ENCODE assay signal across 26 cellular contexts in the genomic region with DNA sequence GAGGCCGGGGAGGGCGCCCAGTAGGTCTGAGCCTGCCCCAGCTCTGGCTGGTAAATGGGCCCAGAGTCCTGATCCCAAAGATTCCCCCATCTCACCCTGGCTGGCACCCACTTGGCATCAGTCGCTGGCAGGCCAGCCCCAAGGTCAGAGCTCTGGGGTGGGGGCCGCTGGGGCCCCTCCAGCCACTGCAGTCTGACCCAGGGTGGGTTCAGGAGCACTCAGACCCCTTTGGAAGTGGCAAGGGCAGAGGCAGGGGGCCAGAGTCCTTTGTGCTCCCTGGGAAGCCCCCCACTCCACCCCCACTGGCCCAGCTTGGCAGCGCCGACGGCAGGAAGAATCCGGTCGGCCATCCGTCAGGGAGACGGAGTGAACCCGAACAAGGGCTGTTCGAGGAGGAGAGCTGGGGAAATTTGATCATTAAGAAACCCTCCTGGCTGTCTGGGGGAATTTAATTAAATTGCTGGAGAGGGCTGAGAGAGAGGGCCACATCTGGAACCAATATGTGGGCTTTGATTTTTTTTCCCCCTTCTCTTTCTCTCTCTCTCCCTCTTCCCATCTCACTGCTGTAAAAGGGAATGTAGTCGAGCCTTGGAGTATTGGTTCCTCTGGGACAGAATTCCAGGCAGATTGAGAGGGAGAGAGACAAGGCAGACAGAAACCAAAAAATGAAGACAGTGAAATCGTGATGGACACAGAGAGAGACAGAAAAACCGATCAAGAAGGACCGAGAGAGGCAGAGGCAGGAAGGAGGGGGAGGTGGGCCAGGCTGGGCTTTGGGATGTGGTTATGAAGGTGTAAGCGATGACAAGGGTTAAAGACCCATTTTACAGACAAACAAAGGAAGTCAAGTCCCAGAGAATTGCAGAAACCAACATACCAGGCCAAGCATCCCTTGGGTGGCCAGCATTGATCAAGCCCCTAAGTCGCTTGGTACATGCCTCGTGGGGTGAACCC. TPM values are rescaled to one million over a fixed set of nuclear protein-coding genes. Genes with fewer than 3 reads are reported as not detected.
DNase-seq lines count a peak whose midpoint lies in the region; ATAC-seq, FAIRE-seq and TF ChIP-seq lines count a peak whose summit lies in the region.
"Had no signal": no experiment of that assay in that cellular context is flagged by ENCODE, and none has a peak within 500 bp of the region (broad histone marks: within the 10 kb centered on the region; RNA-seq: fewer than 3 reads in every experiment).

No MANE protein-coding gene starts in this region.

- CTCF ChIA-PET in naive thymus-derived CD4-positive, alpha-beta T cell (lab: Charles Lee) = no interaction called here

- H3K4me1 Mint-ChIP-seq in mesothelial cell of epicardium = peaks cover 36% of the 10 kb centered on the region
- H3K4me1 Mint-ChIP-seq in naive thymus-derived CD4-positive, alpha-beta T cell = no peaks in the 10 kb centered on the region

- H3K4me3 Mint-ChIP-seq in mesothelial cell of epicardium = no peak overlapping the region
- no peak overlapping the region for H3K4me3 Mint-ChIP-seq in naive thymus-derived CD4-positive, alpha-beta T cell
- H3K4me3 Mint-ChIP-seq: activated CD4-positive, alpha-beta memory T cell treated with anti-CD3 and anti-CD28 coated beads for 36 hours; CD4-positive, alpha-beta T cell had no signal

- no peaks in the 10 kb centered on the region for H3K9me3 ChIP-seq in SK-N-MC (ENCODE audit: low read depth, low read length)
- H3K9me3 ChIP-seq in vagina = no peaks in the 10 kb centered on the region
- no peaks in the 10 kb centered on the region for H3K9me3 ChIP-seq in naive thymus-derived CD4-positive, alpha-beta T cell (ENCODE audit: control insufficient read depth in 2 of 3, low read length in 3 of 3)
- H3K9me3 ChIP-seq: HAP-1, lower lobe of right lung had no signal

- peak overlapping the region; percentile 67 for H3K9ac ChIP-seq in SK-N-MC (ENCODE audit: insufficient read length)

- H3K36me3 ChIP-seq in SK-N-MC (ENCODE audit: insufficient read depth, low read length) (no peaks in the 10 kb centered on the region), bronchial epithelial cell (ENCODE audit: control insufficient read depth, insufficient read depth, low read length) (no peaks in the 10 kb centered on the region), vagina (no peaks in the 10 kb centered on the region)
- H3K36me3 ChIP-seq in naive thymus-derived CD4-positive, alpha-beta T cell (ENCODE audit: control insufficient read depth in 2 of 3, insufficient read depth in 3 of 3, low read length in 3 of 3) = no peaks in the 10 kb centered on the region
- H3K36me3 ChIP-seq: HAP-1, lower lobe of right lung had no signal

- intact Hi-C loops in vagina (cut with DNase I) = no loop called here
- intact Hi-C loops in naive thymus-derived CD4-positive, alpha-beta T cell (cut with micrococcal nuclease) = no loop called here

- H3K4me3 ChIP-seq in SK-N-MC = peak overlapping the region; percentile 66
- no peak overlapping the region for H3K4me3 ChIP-seq in bronchial epithelial cell (ENCODE audit: low read depth, low read length)
- H3K4me3 ChIP-seq in vagina = no peak overlapping the region
- no peak overlapping the region for H3K4me3 ChIP-seq in naive thymus-derived CD4-positive, alpha-beta T cell (ENCODE audit: low read length)
- H3K4me3 ChIP-seq: HAP-1, lower lobe of right lung, smooth muscle cell had no signal

- H3K27ac ChIP-seq in SK-N-MC = peak overlapping the region; percentile 89
- peak overlapping the region; percentile 80 for H3K27ac ChIP-seq in vagina
- no peak overlapping the region for H3K27ac ChIP-seq in naive thymus-derived CD4-positive, alpha-beta T cell (ENCODE audit: low read depth, low read length)
- H3K27ac ChIP-seq: HL-60, lower lobe of right lung had no signal

- peak; percentile 52 for FAIRE-seq in bronchial epithelial cell (lab: Jason Lieb, UNC)
- FAIRE-seq: endometrium, HepG2, kidney had no signal

- peak; percentile 56 for DNase-seq in SK-N-MC (ENCODE audit: low read depth, low spot score)
- no peak for DNase-seq in bronchial epithelial cell (ENCODE audit: low read depth)
- DNase-seq in mesothelial cell of epicardium (ENCODE audit: low spot score in 2 of 2, unreplicated experiment in 2 of 2) = no peak
- DNase-seq in vagina (ENCODE audit: extremely low spot score in 2 of 2) = no peak
- no peak for DNase-seq in naive thymus-derived CD4-positive, alpha-beta T cell
- DNase-seq in RKO (ENCODE audit: low spot score) = no peak
- DNase-seq: activated CD4-positive, alpha-beta memory T cell treated with anti-CD3 and anti-CD28 coated beads for 36 hours; activated CD8-positive, alpha-beta memory T cell treated with anti-CD3 and anti-CD28 coated beads, Interleukin-2, amount 50 U/mL, for 48 hours; CD4-positive, alpha-beta T cell; cortex of kidney; glutamatergic neuron; kidney; lower lobe of right lung; NCI-H1105; NCI-H1930; NCI-H82; occipital lobe; stimulated activated CD4-positive, alpha-beta T cell treated with anti-CD3 and anti-CD28 coated beads, Interleukin-2, amount 100 ng/mL, for 24 hours had no signal

- TF ChIP-seq POLR2A in vagina (IDR thresholded peaks at IDR 0.05) = no peak

- no peaks in the 10 kb centered on the region for H3K27me3 Mint-ChIP-seq in mesothelial cell of epicardium (ENCODE audit: low read depth)
- peaks cover 0 to 3% (median 0%) of the 10 kb centered on the region in 5 donors for H3K27me3 Mint-ChIP-seq in naive thymus-derived CD4-positive, alpha-beta T cell
- H3K27me3 Mint-ChIP-seq: activated CD4-positive, alpha-beta memory T cell treated with anti-CD3 and anti-CD28 coated beads for 36 hours; CD4-positive, alpha-beta T cell had no signal

- H3K27ac Mint-ChIP-seq in mesothelial cell of epicardium = peak overlapping the region; percentile 95
- no peak overlapping the region for H3K27ac Mint-ChIP-seq in naive thymus-derived CD4-positive, alpha-beta T cell
- H3K27ac Mint-ChIP-seq: activated CD4-positive, alpha-beta memory T cell treated with anti-CD3 and anti-CD28 coated beads for 36 hours; activated T-helper 2 cell treated with anti-CD3 and anti-CD28 coated beads, Interferon-gamma antibody, Interleukin-2, Interleukin-4, amounts not matched to agents 10 μg/mL and 5 μg/mL and 100 μg/mL, durations not matched to agents 14 hours and 24 hours and 36 hours; CD4-positive, alpha-beta T cell had no signal

- H3K27me3 ChIP-seq in bronchial epithelial cell (ENCODE audit: control insufficient read depth, insufficient read depth, low read length) (peaks cover 2% of the 10 kb centered on the region), vagina (no peaks in the 10 kb centered on the region)
- no peaks in the 10 kb centered on the region for H3K27me3 ChIP-seq in naive thymus-derived CD4-positive, alpha-beta T cell (ENCODE audit: control insufficient read depth in 2 of 2, insufficient read depth in 2 of 2, low read length in 2 of 2)

- peaks cover 33% of the 10 kb centered on the region for H3K4me1 ChIP-seq in vagina
- no peaks in the 10 kb centered on the region for H3K4me1 ChIP-seq in naive thymus-derived CD4-positive, alpha-beta T cell (ENCODE audit: control insufficient read depth in 2 of 2, insufficient read depth in 2 of 2, low read length in 2 of 2)
- H3K4me1 ChIP-seq: HAP-1, lower lobe of right lung had no signal

- no peak for ATAC-seq in naive thymus-derived CD4-positive, alpha-beta T cell
- no peak for ATAC-seq in HG03571 (IDR thresholded peaks at IDR 0.05; ENCODE audit: unreplicated experiment)
- ATAC-seq: activated CD4-positive, CD25-positive, alpha-beta regulatory T cell treated with anti-CD3 and anti-CD28 coated beads, Interleukin-2, amount 50 U/mL, for 24 hours; HepG2; lower lobe of right lung had no signal

- TF ChIP-seq CTCF in bronchial epithelial cell (IDR thresholded peaks at IDR 0.05; ENCODE audit: insufficient read depth, low read length, severe bottlenecking) (no peak), mesothelial cell of epicardium (IDR thresholded peaks at IDR 0.05; ENCODE audit: unreplicated experiment) (no peak), vagina (IDR thresholded peaks at IDR 0.05) (no peak)

- POLR2A ChIA-PET in naive thymus-derived CD4-positive, alpha-beta T cell (lab: Charles Lee) = no interaction called here

- H3K9me3 Mint-ChIP-seq in mesothelial cell of epicardium = peaks cover 6% of the 10 kb centered on the region
- H3K9me3 Mint-ChIP-seq in naive thymus-derived CD4-positive, alpha-beta T cell = no peaks in the 10 kb centered on the region
- H3K9me3 Mint-ChIP-seq: activated CD4-positive, alpha-beta memory T cell treated with anti-CD3 and anti-CD28 coated beads for 36 hours; activated T-helper 2 cell treated with anti-CD3 and anti-CD28 coated beads, Interferon-gamma antibody, Interleukin-2, Interleukin-4, amounts not matched to agents 10 μg/mL and 5 μg/mL and 100 μg/mL, durations not matched to agents 14 hours and 24 hours and 36 hours; CD4-positive, alpha-beta T cell had no signal

- no peaks in the 10 kb centered on the region for H3K36me3 Mint-ChIP-seq in mesothelial cell of epicardium
- H3K36me3 Mint-ChIP-seq in naive thymus-derived CD4-positive, alpha-beta T cell = no peaks in the 10 kb centered on the region
- H3K36me3 Mint-ChIP-seq: activated CD4-positive, alpha-beta memory T cell treated with anti-CD3 and anti-CD28 coated beads for 36 hours had no signal

RNA-seq across cellular contexts. Expression of a gene that starts 8.1 kb away (rescaled TPM):
- 6.1 and 9.2 TPM in 2 replicates for total RNA-seq in bronchial epithelial cell
- 24.5 to 26.2 TPM (median 24.6 TPM) in 3 replicates for total RNA-seq in mesothelial cell of epicardium
- total RNA-seq in vagina = 18.9 TPM
- total RNA-seq in naive thymus-derived CD4-positive, alpha-beta T cell = 10 to 100 TPM; 25.0 to 33.2 (median 28.1) TPM
- polyA plus RNA-seq in naive thymus-derived CD4-positive, alpha-beta T cell = 10 to 100 TPM; 18.5 to 40.9 TPM

RNA-seq across cellular contexts. Expression of a gene that starts 15.4 kb away (rescaled TPM):
- total RNA-seq in bronchial epithelial cell = 0.13 TPM in 1 of 2 replicates, not detected in the other
- 7.5 to 10.1 TPM (median 8.7 TPM) in 3 replicates for total RNA-seq in mesothelial cell of epicardium
- total RNA-seq in vagina = 43.7 TPM
- total RNA-seq in naive thymus-derived CD4-positive, alpha-beta T cell = 1 to 10 TPM in 1 of 5 experiments, not detected in 4; 1.1 TPM
- polyA plus RNA-seq in naive thymus-derived CD4-positive, alpha-beta T cell = not detected
- total RNA-seq: CD4-positive, alpha-beta T cell; HepG2 had no signal

RNA-seq across cellular contexts. Expression of a gene that starts 24.0 kb away (rescaled TPM):
- total RNA-seq in bronchial epithelial cell (32.6 and 40.8 TPM in 2 replicates), mesothelial cell of epicardium (30.7 to 33.3 TPM (median 33.0 TPM) in 3 replicates), vagina (15.5 TPM)
- 10 to 100 TPM; 31.0 to 50.1 (median 34.2) TPM for total RNA-seq in naive thymus-derived CD4-positive, alpha-beta T cell
- 10 to 100 TPM; 49.0 to 58.9 TPM for polyA plus RNA-seq in naive thymus-derived CD4-positive, alpha-beta T cell

RNA-seq across cellular contexts. Expression of a gene that starts 29.1 kb away (rescaled TPM):
- not detected in 2 replicates for total RNA-seq in bronchial epithelial cell
- total RNA-seq in mesothelial cell of epicardium = 0.23 to 0.87 TPM (median 0.69 TPM) in 3 replicates
- not detected for total RNA-seq in vagina
- total RNA-seq in naive thymus-derived CD4-positive, alpha-beta T cell = not detected
- polyA plus RNA-seq in naive thymus-derived CD4-positive, alpha-beta T cell = not detected
- total RNA-seq: activated CD4-positive, alpha-beta memory T cell treated with anti-CD3 and anti-CD28 coated beads for 36 hours; activated T-helper 2 cell treated with anti-CD3 and anti-CD28 coated beads, Interferon-gamma antibody, Interleukin-2, Interleukin-4, amounts not matched to agents 10 μg/mL and 5 μg/mL and 100 μg/mL, durations not matched to agents 14 hours and 24 hours and 36 hours; CD4-positive, alpha-beta T cell; HepG2; lower lobe of right lung; occipital lobe; smooth muscle cell had no signal
- polyA plus RNA-seq: HepG2 had no signal
